8 cellular contexts compared by ENCODE assay signal in genomic region chr5:177350776-177351391, GRCh38. TPM values are rescaled to one million over a fixed set of nuclear protein-coding genes. Genes with fewer than 3 reads are reported as not detected.
DNase-seq lines count a peak whose midpoint lies in the region; ATAC-seq and TF ChIP-seq lines count a peak whose summit lies in the region.

No MANE protein-coding gene starts in this region.

- no peaks in the 10 kb centered on the region for H3K27me3 ChIP-seq in H7 (ENCODE audit: control insufficient read depth, insufficient read depth, low read length)
- no peaks in the 10 kb centered on the region for H3K27me3 ChIP-seq in SJSA1 (replicated peaks)
- no peaks in the 10 kb centered on the region for H3K27me3 ChIP-seq in gastrocnemius medialis

- ATAC-seq in gastrocnemius medialis: no peak

- H3K27ac ChIP-seq in SJSA1: peak overlapping the region; percentile 88
- peak overlapping the region; percentile 80 to 96 (median 90) for H3K27ac ChIP-seq in gastrocnemius medialis

- TF ChIP-seq CTCF in fibroblast of villous mesenchyme (IDR thresholded peaks at IDR 0.05; ENCODE audit: insufficient read depth, low read depth, low read length) (no peak), gastrocnemius medialis (IDR thresholded peaks at IDR 0.05 in 4 of 5, conservative IDR thresholded peaks at IDR 0.05 in 1 of 5) (no peak)

- peak overlapping the region; percentile 75 for H3K4me3 ChIP-seq in H7 (ENCODE audit: insufficient read depth, low read depth, low read length)
- peak overlapping the region; percentile 68 for H3K4me3 ChIP-seq in SJSA1
- peak overlapping the region; percentile 93 for H3K4me3 ChIP-seq in fibroblast of villous mesenchyme (ENCODE audit: low read depth, low read length)
- H3K4me3 ChIP-seq in gastrocnemius medialis: peak overlapping the region; percentile 74 to 90 (median 77)

- no peak for TF ChIP-seq POLR2A in gastrocnemius medialis (IDR thresholded peaks at IDR 0.05)

- in situ Hi-C loops in gastrocnemius medialis (cut with MboI; ENCODE audit: low sequenced_read_pairs in 4 of 4): no loop called here

- H3K4me1 ChIP-seq in SJSA1 (replicated peaks): peaks cover 13% of the 10 kb centered on the region
- peaks cover 27 to 34% of the 10 kb centered on the region in 2 donors for H3K4me1 ChIP-seq in gastrocnemius medialis

- H3K9me3 ChIP-seq in SJSA1 (replicated peaks): no peaks in the 10 kb centered on the region
- H3K9me3 ChIP-seq in gastrocnemius medialis: no peaks in the 10 kb centered on the region

- H3K36me3 ChIP-seq in H7 (replicated peaks; ENCODE audit: control insufficient read depth, insufficient read depth, low read length) (peaks cover 7% of the 10 kb centered on the region), SJSA1 (peaks cover 35% of the 10 kb centered on the region), gastrocnemius medialis (peaks cover 0 to 8% of the 10 kb centered on the region in 2 donors)

- no peak for DNase-seq in H7
- DNase-seq in SJSA1 (ENCODE audit: low read depth in 1 of 2, low spot score in 2 of 2): no peak
- DNase-seq in fibroblast of villous mesenchyme (ENCODE audit: low read depth): no peak
- DNase-seq in gastrocnemius medialis: no peak
- no peak for DNase-seq in cerebellar nuclear complex (lab: John Stamatoyannopoulos, UW)
- DNase-seq in NCI-H2196 (lab: John Stamatoyannopoulos, UW; ENCODE audit: unreplicated experiment): no peak
- DNase-seq in glomerular visceral epithelial cell (ENCODE audit: extremely low spot score): no peak
- DNase-seq in NCI-H128 (lab: John Stamatoyannopoulos, UW; ENCODE audit: unreplicated experiment): no peak

- intact Hi-C loops in gastrocnemius medialis (cut with DNase I; ENCODE audit: low total_unique reads): loop anchor here (2.0 kb wide), 1 partner anchor 48 kb away; the partner anchor contains the start of genes PRELID1 and RAB24

RNA-seq across cellular contexts. Expression of gene LMAN2, which starts 0.6 kb away (rescaled TPM):
- total RNA-seq in H7 (2014; rRNA removed; shearing (Covaris generic)): 221 and 225 TPM in 2 replicates
- total RNA-seq in SJSA1 (2014; rRNA removed; shearing (Covaris generic)): 360 and 397 TPM in 2 replicates
- total RNA-seq in fibroblast of villous mesenchyme: 284 and 355 TPM in 2 replicates
- total RNA-seq in gastrocnemius medialis: 100 to 1,000 TPM in 1 of 4 donors, 10 to 100 TPM in 3; 70.2 to 109 (median 86.6) TPM

RNA-seq across cellular contexts. Expression of gene RGS14, which starts 6.8 kb away (rescaled TPM):
- 31.0 and 32.4 TPM in 2 replicates for total RNA-seq in H7 (2014; rRNA removed; shearing (Covaris generic))
- 1.6 TPM in 1 of 2 replicates, not detected in the other for total RNA-seq in SJSA1 (2014; rRNA removed; shearing (Covaris generic))
- 3.5 TPM in 2 replicates for total RNA-seq in fibroblast of villous mesenchyme
- 10 to 100 TPM in 1 of 4 donors, 1 to 10 TPM in 3; 1.6 to 25.9 (median 5.0) TPM for total RNA-seq in gastrocnemius medialis

RNA-seq across cellular contexts. Expression of gene SLC34A1, which starts 33.4 kb away (rescaled TPM):
- not detected in 2 replicates for total RNA-seq in H7 (2014; rRNA removed; shearing (Covaris generic))
- total RNA-seq in SJSA1 (2014; rRNA removed; shearing (Covaris generic)): not detected in 2 replicates
- not detected in 2 replicates for total RNA-seq in fibroblast of villous mesenchyme
- total RNA-seq in gastrocnemius medialis: not detected

RNA-seq across cellular contexts. Expression of gene MXD3, which starts 39.2 kb away (rescaled TPM):
- 26.4 and 27.2 TPM in 2 replicates for total RNA-seq in H7 (2014; rRNA removed; shearing (Covaris generic))
- total RNA-seq in SJSA1 (2014; rRNA removed; shearing (Covaris generic)): 121 and 296 TPM in 2 replicates
- total RNA-seq in fibroblast of villous mesenchyme (7.7 and 9.1 TPM in 2 replicates), gastrocnemius medialis (1 to 10 TPM in 3 of 4 donors, under 1 TPM in 1; 0.90 to 7.8 (median 3.5) TPM)

RNA-seq across cellular contexts. Expression of gene PRELID1, which starts 47.3 kb away (rescaled TPM):
- 360 and 469 TPM in 2 replicates for total RNA-seq in H7 (2014; rRNA removed; shearing (Covaris generic))
- 456 and 457 TPM in 2 replicates for total RNA-seq in SJSA1 (2014; rRNA removed; shearing (Covaris generic))
- total RNA-seq in fibroblast of villous mesenchyme (122 TPM in 2 replicates), gastrocnemius medialis (10 to 100 TPM; 13.4 to 45.8 (median 28.2) TPM)
